15 cellular contexts compared by ENCODE assay signal in genomic region chr1:60394436-60394835, GRCh38.
DNase-seq lines count a peak whose midpoint lies in the region; ATAC-seq lines count a peak whose summit lies in the region.
"Had no signal": no experiment of that assay in that cellular context is flagged by ENCODE, and none has a peak within 500 bp of the region (broad histone marks: within the 10 kb centered on the region; RNA-seq: fewer than 3 reads in every experiment).

No MANE protein-coding gene starts in this region.

- ATAC-seq in GM18858 (IDR thresholded peaks at IDR 0.05; ENCODE audit: unreplicated experiment) (peak; percentile 42), HG03103 (IDR thresholded peaks at IDR 0.05; ENCODE audit: low read depth, unreplicated experiment) (peak; percentile 51), HG03097 (IDR thresholded peaks at IDR 0.05; ENCODE audit: low FRiP score, unreplicated experiment) (no peak)
- ATAC-seq: CD8-positive, alpha-beta T cell had no signal

- peak; percentile 89 for DNase-seq in NOMO-1 treated with DMSO at 0.1 percent for 48 hours (lab: John Stamatoyannopoulos, UW; ENCODE audit: unreplicated experiment)
- DNase-seq in putamen (ENCODE audit: low spot score) = peak; percentile 3
- DNase-seq in nucleus accumbens (lab: John Stamatoyannopoulos, UW) = no peak
- no peak for DNase-seq in effector CD4-positive, alpha-beta T cell
- DNase-seq in cortex of kidney (lab: John Stamatoyannopoulos, UW) = no peak
- DNase-seq: activated CD4-positive, alpha-beta T cell treated with anti-CD3 and anti-CD28 coated beads, Interleukin-2, amount 50 U/mL, for 4 hours; amygdala; CD8-positive, alpha-beta T cell; NCI-H1417 treated with DMSO at 0.1 percent for 48 hours; NCI-H524; substantia nigra; T1000 had no signal

Comparison
In these comparisons a context has a peak if more than half of its experiments do, and no peak if none do; other contexts are left out.
1. DNase-seq: peak in NOMO-1 treated with DMSO at 0.1 percent for 48 hours (single experiment) and putamen (single experiment); none in nucleus accumbens (0 of 56), effector CD4-positive, alpha-beta T cell (single experiment) and cortex of kidney (single experiment).